Comparison of ENCODE assay signal across 16 cellular contexts in the genomic region with DNA sequence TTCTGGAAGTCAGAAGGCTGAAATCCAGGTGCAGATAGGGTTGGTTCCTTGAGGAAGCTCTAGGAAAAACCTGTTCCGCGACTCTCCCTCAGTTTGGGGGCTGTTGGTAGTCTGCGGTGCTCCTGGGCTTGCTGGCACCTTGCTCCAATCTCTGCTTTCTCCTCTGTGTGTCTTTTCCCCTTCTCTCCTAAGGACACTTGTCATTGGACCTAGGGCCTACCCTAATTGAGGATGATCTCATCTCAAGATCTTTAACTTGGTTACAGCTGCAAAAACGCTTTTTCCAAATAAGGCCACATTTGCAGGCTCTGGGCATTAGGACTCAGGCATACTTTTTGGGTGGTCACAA. TPM values are rescaled to one million over a fixed set of nuclear protein-coding genes. Genes with fewer than 3 reads are reported as not detected.
A peak's percentile ranks its signal among the peaks of the same experiment; 100 is the strongest.
DNase-seq lines count a peak whose midpoint lies in the region; ATAC-seq, FAIRE-seq and TF ChIP-seq lines count a peak whose summit lies in the region.
"Had no signal": no experiment of that assay in that cellular context is flagged by ENCODE, and none has a peak within 500 bp of the region (broad histone marks: within the 10 kb centered on the region; RNA-seq: fewer than 3 reads in every experiment).

No MANE protein-coding gene starts in this region.

- H3K9ac ChIP-seq in IMR-90 (ENCODE audit: low read depth, low read length), result no peak overlapping the region; the same call in 1 of the 2 replicates

- dilution Hi-C loops in IMR-90 (cut with HindIII; ENCODE audit: low sequenced_read_pairs, unreplicated experiment), result no loop called here

- DNase-seq in IMR-90 (no peak), bronchial epithelial cell (ENCODE audit: low read depth) (peak; percentile 36), germinal center (ENCODE audit: low spot score) (no peak), COR-L47 (lab: John Stamatoyannopoulos, UW) (no peak), cortex of kidney (lab: John Stamatoyannopoulos, UW) (no peak), GM12892 (ENCODE audit: insufficient read length) (no peak)
- DNase-seq: activated naive CD8-positive, alpha-beta T cell treated with anti-CD3 and anti-CD28 coated beads for 36 hours; DMS153; NCI-H1105; NCI-H2227 treated with DMSO at 0.1 percent for 48 hours; stimulated activated CD4-positive, alpha-beta T cell treated with anti-CD3 and anti-CD28 coated beads, Interleukin-12 subunit alpha, Interleukin-12 subunit beta, amount 100 ng/mL, for 4 hours; substantia nigra; T-helper 1 cell had no signal

- peak overlapping the region; percentile 91 for H2AK5ac ChIP-seq in IMR-90 (ENCODE audit: low read depth, low read length)

- peak overlapping the region; percentile 82 for H3K14ac ChIP-seq in IMR-90 (replicated peaks; ENCODE audit: low read depth, low read length)

- no peaks in the 10 kb centered on the region for H3K79me1 ChIP-seq in IMR-90 (ENCODE audit: low read depth in 1 of 2, low read length in 2 of 2)

- peak overlapping the region; percentile 96 for H2BK120ac ChIP-seq in IMR-90 (ENCODE audit: low read depth, low read length)

- peak overlapping the region; percentile 86 for H4K91ac ChIP-seq in IMR-90 (ENCODE audit: insufficient read depth, low read depth, low read length)

- H2BK5ac ChIP-seq in IMR-90 (ENCODE audit: low read depth, low read length, poor library complexity, severe bottlenecking), result peak overlapping the region; percentile 89

- TF ChIP-seq POLR2A in IMR-90 (IDR thresholded peaks at IDR 0.05; ENCODE audit: low read depth, low read length) (no peak), GM12892 (IDR thresholded peaks at IDR 0.05; ENCODE audit: low read depth, low read length) (no peak)

- H4K8ac ChIP-seq in IMR-90 (ENCODE audit: low read depth in 2 of 2, low read length in 2 of 2), result peak overlapping the region; percentile 9 to 60; a peak in 3 of 4 replicates

- H2AFZ ChIP-seq in ACC112 (ENCODE audit: low read length, unreplicated experiment) (no peak overlapping the region), IMR-90 (replicated peaks; ENCODE audit: low read length, poor library complexity) (peak overlapping the region; percentile 82)

- TF ChIP-seq CTCF in IMR-90 (conservative IDR thresholded peaks at IDR 0.05; ENCODE audit: low read depth, low read length), result no peak
- TF ChIP-seq CTCF in bronchial epithelial cell (IDR thresholded peaks at IDR 0.05; ENCODE audit: insufficient read depth, low read length, severe bottlenecking), result no peak

- no CpG with 5 or more reads among the region's 4 CpGs for WGBS in IMR-90 (ENCODE audit: extremely low coverage in 2 of 2, insufficient read length in 1 of 2), 2 experiments

- CTCF ChIA-PET in IMR-90 (lab: Yijun Ruan, JAX), result interaction anchor here (0.7 kb wide), 1 partner anchor 47 kb away, joined by 3 read pairs; no protein-coding TSS in a partner anchor

- in situ Hi-C loops in IMR-90 (cut with MboI; ENCODE audit: low sequenced_read_pairs), result no loop called here

- no peaks in the 10 kb centered on the region for H3K79me2 ChIP-seq in ACC112 (ENCODE audit: control insufficient read depth, insufficient read depth, low read length, unreplicated experiment)

- H2BK20ac ChIP-seq in IMR-90 (ENCODE audit: low read depth, low read length), result peak overlapping the region; percentile 95

- BruUV-seq in IMR-90 (replicated peaks; lab: Mats Ljungman, UMichigan), result no TSS peak

- TF ChIP-seq RAD21 in IMR-90 (IDR thresholded peaks at IDR 0.05; ENCODE audit: low read length), result no peak

- POLR2A ChIA-PET in IMR-90 (lab: Charles Lee; ENCODE audit: unreplicated experiment), result no interaction called here

- no peaks in the 10 kb centered on the region for H4K20me1 ChIP-seq in IMR-90 (ENCODE audit: insufficient read depth, low read length)

- no peak overlapping the region for H3K4me3 ChIP-seq in ACC112 (ENCODE audit: low read depth, low read length)
- H3K4me3 ChIP-seq in IMR-90 (ENCODE audit: insufficient read depth, low read depth, low read length), result no peak overlapping the region
- H3K4me3 ChIP-seq in bronchial epithelial cell (ENCODE audit: low read depth, low read length), result no peak overlapping the region
- no peak overlapping the region for H3K4me3 ChIP-seq in muscle layer of duodenum (ENCODE audit: low read depth in 1 of 2, low read length in 2 of 2)

- H3K9me3 ChIP-seq in IMR-90 (ENCODE audit: control insufficient read depth, insufficient read depth, low read length), result no peaks in the 10 kb centered on the region
- H3K9me3 ChIP-seq in muscle layer of duodenum (ENCODE audit: control insufficient read depth in 1 of 2, low read length in 2 of 2), result no peaks in the 10 kb centered on the region

- peak overlapping the region; percentile 15; the same call in 1 of the 2 replicates for H3K18ac ChIP-seq in IMR-90 (ENCODE audit: low read depth, low read length)

- H3K4ac ChIP-seq in IMR-90 (ENCODE audit: low read depth, low read length), result peak overlapping the region; percentile 92

- peak overlapping the region; percentile 46 for H3K27ac ChIP-seq in ACC112 (ENCODE audit: low read depth, low read length)
- H3K27ac ChIP-seq in IMR-90 (ENCODE audit: insufficient read depth, low read length), result peak overlapping the region; percentile 57
- peak overlapping the region; percentile 49 for H3K27ac ChIP-seq in muscle layer of duodenum (ENCODE audit: low read length)

- H3K23ac ChIP-seq in IMR-90 (ENCODE audit: low read depth, low read length), result peak overlapping the region; percentile 88

- ATAC-seq in IMR-90 (ENCODE audit: low read depth), result peak; percentile 30

- FAIRE-seq in bronchial epithelial cell (lab: Jason Lieb, UNC) (no peak), GM12892 (lab: Jason Lieb, UNC) (no peak)

- H2BK15ac ChIP-seq in IMR-90 (ENCODE audit: low read depth, low read length), result peak overlapping the region; percentile 21; the same call in 1 of the 3 replicates

- H3K36me3 ChIP-seq in ACC112 (ENCODE audit: insufficient read depth, low read length) (no peaks in the 10 kb centered on the region), IMR-90 (ENCODE audit: control insufficient read depth, insufficient read depth, low read length) (no peaks in the 10 kb centered on the region), bronchial epithelial cell (ENCODE audit: control insufficient read depth, insufficient read depth, low read length) (no peaks in the 10 kb centered on the region), muscle layer of duodenum (ENCODE audit: control insufficient read depth in 1 of 2, insufficient read depth in 2 of 2, low read length in 2 of 2) (no peaks in the 10 kb centered on the region)

- H3K4me1 ChIP-seq in ACC112 (ENCODE audit: control insufficient read depth, insufficient read depth, low read length, unreplicated experiment) (peaks cover 20% of the 10 kb centered on the region), IMR-90 (ENCODE audit: control insufficient read depth, insufficient read depth, low read length) (peaks cover 18% of the 10 kb centered on the region), muscle layer of duodenum (ENCODE audit: control insufficient read depth in 1 of 2, insufficient read depth in 2 of 2, low read length in 2 of 2) (no peaks in the 10 kb centered on the region)

- peaks cover 27% of the 10 kb centered on the region for H3K9me1 ChIP-seq in IMR-90 (ENCODE audit: insufficient read depth, low read length)

- peak overlapping the region; percentile 83 for H2AK9ac ChIP-seq in IMR-90 (replicated peaks; ENCODE audit: low read depth, low read length, poor library complexity)

- H3K27me3 ChIP-seq in ACC112 (ENCODE audit: insufficient read depth, low read length), result peaks cover 21% of the 10 kb centered on the region
- H3K27me3 ChIP-seq in IMR-90 (ENCODE audit: control insufficient read depth, insufficient read depth, low read length), result no peaks in the 10 kb centered on the region
- no peaks in the 10 kb centered on the region for H3K27me3 ChIP-seq in bronchial epithelial cell (ENCODE audit: control insufficient read depth, insufficient read depth, low read length)
- no peaks in the 10 kb centered on the region for H3K27me3 ChIP-seq in muscle layer of duodenum (ENCODE audit: low read depth, low read length)

- H4K5ac ChIP-seq in IMR-90 (ENCODE audit: low read depth, low read length), result no peak overlapping the region

- peak overlapping the region; percentile 14; the same call in 1 of the 2 replicates for H3K4me2 ChIP-seq in IMR-90 (ENCODE audit: low read depth, low read length)

- H3K56ac ChIP-seq in IMR-90 (ENCODE audit: extremely low read depth, insufficient read depth, low read length), result peak overlapping the region; percentile 96

- intact Hi-C loops in IMR-90 (cut with micrococcal nuclease), result no loop called here

TF ChIP-seq in IMR-90, 13 proteins besides CTCF, POLR2A, EP300 and RAD21:
- TF ChIP-seq SMC3 (IDR thresholded peaks at IDR 0.05; ENCODE audit: low read depth, low read length) (no peak), BHLHE40 (IDR thresholded peaks at IDR 0.05; ENCODE audit: low read depth, low read length) (no peak), MXI1 (IDR thresholded peaks at IDR 0.05; ENCODE audit: borderline replicate concordance, low read depth, low read length) (no peak), FOS (IDR thresholded peaks at IDR 0.05; ENCODE audit: low read depth, low read length) (no peak)

RNA-seq across cellular contexts. Expression of a gene that starts 12.9 kb away (rescaled TPM):
- total RNA-seq in IMR-90 (2012; rRNA removed) (under 0.01 TPM in 2 replicates), bronchial epithelial cell (not detected in 2 replicates)
- polyA plus RNA-seq in IMR-90 (2012; rRNA removed), result 0.44 and 0.53 TPM in 2 replicates
- 0.25 and 0.42 TPM in 2 replicates for polyA plus RNA-seq in IMR-90 (2012; cell fraction: cytosol; rRNA removed)
- 0.16 and 0.33 TPM in 2 replicates for polyA plus RNA-seq in IMR-90 (2012; cell fraction: nucleus; rRNA removed; ENCODE audit: low replicate concordance)
- polyA plus RNA-seq in GM12892 (2012; ENCODE audit: missing spikeins), result not detected
- total RNA-seq: activated naive CD8-positive, alpha-beta T cell treated with anti-CD3 and anti-CD28 coated beads for 36 hours; lung microvascular endothelial cell had no signal
